16 cellular contexts compared by ENCODE assay signal in the genomic region with DNA sequence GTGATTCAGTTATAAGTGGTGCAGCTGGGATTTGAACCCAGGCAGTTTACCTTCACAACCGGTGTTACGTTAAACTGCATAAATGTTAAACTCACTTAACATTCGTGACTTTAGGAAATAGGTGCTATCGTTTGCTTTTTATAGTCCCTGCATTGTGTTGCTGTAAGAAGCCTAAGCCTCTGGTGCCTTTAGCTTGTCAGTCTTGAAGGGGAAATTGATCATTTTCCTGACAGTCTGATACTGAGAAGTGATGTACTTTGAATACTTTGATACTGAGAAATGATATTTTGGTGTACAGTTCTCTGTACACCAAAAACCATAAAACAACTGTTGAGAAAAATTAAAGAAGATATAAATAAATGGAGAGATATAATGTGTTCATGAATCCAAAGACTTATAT. TPM values are rescaled to one million over a fixed set of nuclear protein-coding genes. Genes with fewer than 3 reads are reported as not detected.
DNase-seq lines count a peak whose midpoint lies in the region; ATAC-seq and TF ChIP-seq lines count a peak whose summit lies in the region.
"Had no signal": no experiment of that assay in that cellular context is flagged by ENCODE, and none has a peak within 500 bp of the region (broad histone marks: within the 10 kb centered on the region; RNA-seq: fewer than 3 reads in every experiment).

No MANE protein-coding gene starts in this region.

- in situ Hi-C loops in ACHN (cut with HindIII; ENCODE audit: low pct_ligation_motif_present, low pct_unique_long_range_greater_than_20kb, low sequenced_read_pairs): no loop called here

- no peaks in the 10 kb centered on the region for H3K27me3 Mint-ChIP-seq in activated CD8-positive, alpha-beta memory T cell treated with anti-CD3 and anti-CD28 coated beads, Interleukin-2, amount 10 ng/mL, durations not matched to agents 7 days and 5 days
- no peaks in the 10 kb centered on the region for H3K27me3 Mint-ChIP-seq in natural killer cell (ENCODE audit: low read depth in 2 of 2)
- H3K27me3 Mint-ChIP-seq: CD4-positive, CD25-positive, alpha-beta regulatory T cell; CD8-positive, alpha-beta memory T cell had no signal

- H3K27me3 ChIP-seq in colonic mucosa: no peaks in the 10 kb centered on the region
- H3K27me3 ChIP-seq: BE2C had no signal

- ATAC-seq in activated CD8-positive, alpha-beta memory T cell treated with anti-CD3 and anti-CD28 coated beads, Interleukin-2, amount 10 ng/mL, durations not matched to agents 7 days and 5 days: no peak
- no peak for ATAC-seq in natural killer cell

- H3K36me3 Mint-ChIP-seq in activated CD8-positive, alpha-beta memory T cell treated with anti-CD3 and anti-CD28 coated beads, Interleukin-2, amount 10 ng/mL, durations not matched to agents 7 days and 5 days: peaks cover 39% of the 10 kb centered on the region
- H3K36me3 Mint-ChIP-seq in natural killer cell: peaks cover under 1% of the 10 kb centered on the region

- no peak for TF ChIP-seq CTCF in colonic mucosa (IDR thresholded peaks at IDR 0.05)
- no peak for TF ChIP-seq CTCF in natural killer cell (IDR thresholded peaks at IDR 0.05)

- H3K9ac ChIP-seq in colonic mucosa (ENCODE audit: low read depth in 2 of 2, low read length in 2 of 2): no peak overlapping the region
- H3K9ac ChIP-seq: GM23248 had no signal

- CTCF ChIA-PET in activated CD8-positive, alpha-beta memory T cell treated with anti-CD3 and anti-CD28 coated beads, Interleukin-2, amount 10 ng/mL, durations not matched to agents 7 days and 5 days (lab: Charles Lee): no interaction called here

- H3K36me3 ChIP-seq in colonic mucosa: no peaks in the 10 kb centered on the region
- H3K36me3 ChIP-seq: BE2C had no signal

- no peaks in the 10 kb centered on the region for H3K9me3 ChIP-seq in colonic mucosa
- H3K9me3 ChIP-seq: BE2C had no signal

- no peak for DNase-seq in activated CD8-positive, alpha-beta memory T cell treated with anti-CD3 and anti-CD28 coated beads, Interleukin-2, amount 10 ng/mL, durations not matched to agents 7 days and 5 days
- DNase-seq in activated CD8-positive, alpha-beta memory T cell treated with anti-CD3 and anti-CD28 coated beads, Interleukin-2, amount 50 U/mL, for 48 hours: no peak
- DNase-seq in colonic mucosa (no peak), natural killer cell (no peak), ACHN (no peak), hippocampal formation (lab: John Stamatoyannopoulos, UW) (no peak), NCI-H774 (lab: John Stamatoyannopoulos, UW) (no peak)
- DNase-seq: BE2C; C1 segment of cervical spinal cord; CD8-positive, alpha-beta memory T cell; COR-L47; DMS 273 treated with DMSO at 0.1 percent for 48 hours; GM23248; HCEC 1CT had no signal

- H3K4me1 ChIP-seq in colonic mucosa: no peaks in the 10 kb centered on the region
- H3K4me1 ChIP-seq: BE2C had no signal

- H3K4me1 Mint-ChIP-seq in activated CD8-positive, alpha-beta memory T cell treated with anti-CD3 and anti-CD28 coated beads, Interleukin-2, amount 10 ng/mL, durations not matched to agents 7 days and 5 days: peaks cover 11% of the 10 kb centered on the region
- peaks cover 9 to 25% of the 10 kb centered on the region in 2 donors for H3K4me1 Mint-ChIP-seq in natural killer cell

- H3K4me3 ChIP-seq in colonic mucosa: no peak overlapping the region
- H3K4me3 ChIP-seq: GM23248 had no signal

- H3K27ac ChIP-seq in colonic mucosa: peak overlapping the region; percentile 69
- H3K27ac ChIP-seq: GM23248, HL-60 had no signal

- no peaks in the 10 kb centered on the region for H3K9me3 Mint-ChIP-seq in activated CD8-positive, alpha-beta memory T cell treated with anti-CD3 and anti-CD28 coated beads, Interleukin-2, amount 10 ng/mL, durations not matched to agents 7 days and 5 days (ENCODE audit: low read depth)
- H3K9me3 Mint-ChIP-seq in natural killer cell: no peaks in the 10 kb centered on the region

- no peak overlapping the region for H3K4me3 Mint-ChIP-seq in activated CD8-positive, alpha-beta memory T cell treated with anti-CD3 and anti-CD28 coated beads, Interleukin-2, amount 10 ng/mL, durations not matched to agents 7 days and 5 days
- no peak overlapping the region for H3K4me3 Mint-ChIP-seq in natural killer cell
- H3K4me3 Mint-ChIP-seq: CD4-positive, CD25-positive, alpha-beta regulatory T cell; CD8-positive, alpha-beta memory T cell had no signal

- intact Hi-C loops in colonic mucosa (cut with DNase I) (no loop called here), natural killer cell (cut with micrococcal nuclease) (no loop called here)

- peak overlapping the region; percentile 37 for H3K27ac Mint-ChIP-seq in activated CD8-positive, alpha-beta memory T cell treated with anti-CD3 and anti-CD28 coated beads, Interleukin-2, amount 10 ng/mL, durations not matched to agents 7 days and 5 days
- peak overlapping the region; percentile 47 to 62 for H3K27ac Mint-ChIP-seq in natural killer cell

RNA-seq across cellular contexts. Expression of a gene that starts 52.5 kb away (rescaled TPM):
- total RNA-seq in activated CD8-positive, alpha-beta memory T cell treated with anti-CD3 and anti-CD28 coated beads, Interleukin-2, amount 10 ng/mL, durations not matched to agents 7 days and 5 days: 100 to 1,000 TPM in 1 of 2 experiments, 10 to 100 TPM in 1; 84.5 to 114 TPM
- total RNA-seq in colonic mucosa: 10 to 100 TPM; 43.4 to 73.1 TPM
- total RNA-seq in natural killer cell: 100 to 1,000 TPM; 106 to 110 (median 107) TPM
